In genomic region chr7:8190121-8190895, GRCh38 we compare ENCODE assay signal across 8 cellular contexts.
DNase-seq lines count a peak whose midpoint lies in the region; ATAC-seq, FAIRE-seq and TF ChIP-seq lines count a peak whose summit lies in the region.

No MANE protein-coding gene starts in this region.

- H3K27me3 ChIP-seq in heart right ventricle (no peaks in the 10 kb centered on the region), small intestine (ENCODE audit: control insufficient read depth in 2 of 2, insufficient read depth in 2 of 2, low read length in 2 of 2) (no peaks in the 10 kb centered on the region)

- no peak overlapping the region for H3K27ac ChIP-seq in heart right ventricle
- H3K27ac ChIP-seq in small intestine (ENCODE audit: low read depth in 1 of 2, low read length in 1 of 2): no peak overlapping the region

- DNase-seq in DMS53 (lab: John Stamatoyannopoulos, UW): peak; percentile 60
- peak; percentile 45 for DNase-seq in HTR-8/SVneo (ENCODE audit: insufficient read length, low spot score)
- DNase-seq in RPMI7951 (ENCODE audit: low read depth): peak; percentile 43
- peak; percentile 61 for DNase-seq in activated naive CD4-positive, alpha-beta T cell treated with anti-CD3 and anti-CD28 coated beads, Interleukin-2, amount 50 U/mL, for 16 hours
- DNase-seq in heart right ventricle: peak in 1 of 2 donors; percentile 53
- DNase-seq in small intestine: peak; percentile 61
- DNase-seq in HK-2 (ENCODE audit: unreplicated experiment): no peak

- H3K9me3 ChIP-seq in heart right ventricle (no peaks in the 10 kb centered on the region), small intestine (ENCODE audit: control insufficient read depth, low read depth) (no peaks in the 10 kb centered on the region)

- intact Hi-C loops in heart right ventricle (cut with DNase I): no loop called here

- H3K4me1 ChIP-seq in heart right ventricle (peaks cover 0 to 15% (median 5%) of the 10 kb centered on the region in 9 donors), small intestine (ENCODE audit: control insufficient read depth in 2 of 2, insufficient read depth in 1 of 2, low read depth in 1 of 2, low read length in 1 of 2) (no peaks in the 10 kb centered on the region)

- 36 to 39% methylated on average over 4 of the region's 4 CpGs for WGBS in heart right ventricle, 2 donors
- 32 to 48% (median 47%) methylated on average over 4 of the region's 4 CpGs for WGBS in small intestine, 3 donors

- TF ChIP-seq CTCF in heart right ventricle (IDR thresholded peaks at IDR 0.05): peak; percentile 17 to 75 (median 64)

- H3K36me3 ChIP-seq in heart right ventricle (peaks cover 0 to 11% (median 0%) of the 10 kb centered on the region in 9 donors), small intestine (ENCODE audit: control insufficient read depth in 2 of 2, insufficient read depth in 2 of 2, low read length in 2 of 2) (no peaks in the 10 kb centered on the region)

- H3K4me3 ChIP-seq in heart right ventricle (no peak overlapping the region), small intestine (ENCODE audit: low read depth in 1 of 2, low read length in 2 of 2) (no peak overlapping the region)

- ATAC-seq in GM19468 (IDR thresholded peaks at IDR 0.05; ENCODE audit: extremely low read depth, unreplicated experiment): peak; percentile 50
- ATAC-seq in heart right ventricle: peak in 5 of 8 donors; percentile 49 to 77 (median 60)

- FAIRE-seq in HTR-8/SVneo (lab: Jason Lieb, UNC) (peak; percentile 46), small intestine (lab: Jason Lieb, UNC) (no peak)
